ENCODE assay signal across 8 cellular contexts in genomic region chr3:170357920-170358854, GRCh38. TPM values are rescaled to one million over a fixed set of nuclear protein-coding genes. Genes with fewer than 3 reads are reported as not detected.
DNase-seq lines count a peak whose midpoint lies in the region; ATAC-seq and TF ChIP-seq lines count a peak whose summit lies in the region.

No MANE protein-coding gene starts in this region.

- H3K27ac ChIP-seq in caudate nucleus (ENCODE audit: low read depth, low read length), result peak overlapping the region; percentile 97

- no peak for ATAC-seq in HG02678 (IDR thresholded peaks at IDR 0.05; ENCODE audit: unreplicated experiment)

- H3K9me3 ChIP-seq in ES-I3 (ENCODE audit: control insufficient read depth, insufficient read depth, low read length), result no peaks in the 10 kb centered on the region

- peak overlapping the region; percentile 95 for H3K4me3 ChIP-seq in H7 (ENCODE audit: insufficient read depth, low read depth, low read length)
- H3K4me3 ChIP-seq in kidney epithelial cell (ENCODE audit: low read depth, low read length), result peak overlapping the region; percentile 96

- H3K36me3 ChIP-seq in ES-I3 (ENCODE audit: insufficient read depth, low read length) (peaks cover 12% of the 10 kb centered on the region; the same call in 1 of the 2 replicates), H7 (replicated peaks; ENCODE audit: control insufficient read depth, insufficient read depth, low read length) (peaks cover 23% of the 10 kb centered on the region), kidney epithelial cell (ENCODE audit: control insufficient read depth, insufficient read depth, low read length) (peaks cover 3% of the 10 kb centered on the region)

- DNase-seq in H7 (peak; percentile 75), NCI-H1092 (lab: John Stamatoyannopoulos, UW) (peak; percentile 16), caudate nucleus (lab: John Stamatoyannopoulos, UW) (peak in 56 of 61 donors; percentile 19 to 87 (median 62)), kidney epithelial cell (ENCODE audit: low read depth) (no peak)
- peak; percentile 45 to 74 (median 56) for DNase-seq in activated CD4-positive, CD25-positive, alpha-beta regulatory T cell (lab: John Stamatoyannopoulos, UW)
- DNase-seq in stimulated activated CD4-positive, alpha-beta T cell treated with anti-CD3 and anti-CD28 coated beads, Interleukin-15, amount 100 ng/mL, for 48 hours (ENCODE audit: low read depth in 2 of 2), result peak; percentile 53 to 70

- H3K27me3 ChIP-seq in H7 (ENCODE audit: control insufficient read depth, insufficient read depth, low read length) (no peaks in the 10 kb centered on the region), kidney epithelial cell (ENCODE audit: control insufficient read depth, insufficient read depth, low read length) (no peaks in the 10 kb centered on the region)

- H3K4me1 ChIP-seq in ES-I3 (ENCODE audit: insufficient read depth, low read length), result peaks cover 35% of the 10 kb centered on the region

- TF ChIP-seq CTCF in kidney epithelial cell (IDR thresholded peaks at IDR 0.05; ENCODE audit: insufficient read depth, low read length, poor library complexity, severe bottlenecking), result peak; percentile 58

- H3K9ac ChIP-seq in ES-I3 (ENCODE audit: low read depth, low read length), result peak overlapping the region; percentile 88

RNA-seq across cellular contexts. Expression of gene SKIL, which starts 0.7 kb away (rescaled TPM):
- total RNA-seq in H7 (2014; rRNA removed; shearing (Covaris generic)), result 102 and 165 TPM in 2 replicates
- 108 and 117 TPM in 2 replicates for total RNA-seq in kidney epithelial cell
